ENCODE assay signal across 10 cellular contexts in genomic region chr2:239289545-239289944, GRCh38.
DNase-seq lines count a peak whose midpoint lies in the region; ATAC-seq lines count a peak whose summit lies in the region.
"Had no signal": no experiment of that assay in that cellular context is flagged by ENCODE, and none has a peak within 500 bp of the region (broad histone marks: within the 10 kb centered on the region; RNA-seq: fewer than 3 reads in every experiment).

No MANE protein-coding gene starts in this region.

- H3K27me3 Mint-ChIP-seq in activated T-helper 17 cell treated with anti-CD3 and anti-CD28 coated beads, Interleukin-2, amount 50 U/mL, for 72 hours: peaks cover 4% of the 10 kb centered on the region

- H3K27me3 ChIP-seq in muscle layer of colon (ENCODE audit: control insufficient read depth in 1 of 2, insufficient read depth in 2 of 2, low read length in 2 of 2): no peaks in the 10 kb centered on the region

- H3K4me1 Mint-ChIP-seq in activated T-helper 17 cell treated with anti-CD3 and anti-CD28 coated beads, Interleukin-2, amount 50 U/mL, for 72 hours: peaks cover 63% of the 10 kb centered on the region

- no peaks in the 10 kb centered on the region for H3K9me3 Mint-ChIP-seq in activated T-helper 17 cell treated with anti-CD3 and anti-CD28 coated beads, Interleukin-2, amount 50 U/mL, for 72 hours

- H3K9ac ChIP-seq in muscle layer of colon (ENCODE audit: low read length): peak overlapping the region; percentile 35

- no peaks in the 10 kb centered on the region for H3K36me3 Mint-ChIP-seq in activated T-helper 17 cell treated with anti-CD3 and anti-CD28 coated beads, Interleukin-2, amount 50 U/mL, for 72 hours (ENCODE audit: low read depth)

- no peaks in the 10 kb centered on the region for H3K36me3 ChIP-seq in muscle layer of colon (ENCODE audit: insufficient read depth, low read length)

- no peaks in the 10 kb centered on the region for H3K9me3 ChIP-seq in muscle layer of colon (ENCODE audit: low read length)

- peak in 5 of 6 experiments; percentile 21 to 66 (median 35) for DNase-seq in stimulated activated naive CD4-positive, alpha-beta T cell (lab: John Stamatoyannopoulos, UW)
- no peak for DNase-seq in stimulated activated naive CD4-positive, alpha-beta T cell treated with Interleukin-2 at 50 U/mL for 16 hours (lab: John Stamatoyannopoulos, UW)
- DNase-seq in HK-2 (ENCODE audit: unreplicated experiment) (no peak), NCI-H1436 treated with DMSO at 0.1 percent for 48 hours (lab: John Stamatoyannopoulos, UW) (no peak)

- no peak overlapping the region for H3K4me3 ChIP-seq in muscle layer of colon (ENCODE audit: low read depth in 1 of 2, low read length in 2 of 2)

- peak overlapping the region; percentile 61 for H3K27ac ChIP-seq in muscle layer of colon (ENCODE audit: low read depth, low read length)
- H3K27ac ChIP-seq: C4-2B, epithelial cell of prostate had no signal

- H3K4me3 Mint-ChIP-seq in activated T-helper 17 cell treated with anti-CD3 and anti-CD28 coated beads, Interleukin-2, amount 50 U/mL, for 72 hours: peak overlapping the region; percentile 69

- peaks cover 94% of the 10 kb centered on the region for H3K4me1 ChIP-seq in muscle layer of colon (ENCODE audit: insufficient read depth, low read length)

- H3K27ac Mint-ChIP-seq in activated T-helper 17 cell treated with anti-CD3 and anti-CD28 coated beads, Interleukin-2, amount 50 U/mL, for 72 hours: peak overlapping the region; percentile 88

- peak; percentile 55 for ATAC-seq in activated T-helper 17 cell treated with anti-CD3 and anti-CD28 coated beads, Interleukin-2, amount 50 U/mL, for 72 hours (replicated peaks)
- ATAC-seq in GM18861 (IDR thresholded peaks at IDR 0.05; ENCODE audit: unreplicated experiment) (no peak), HG03460 (IDR thresholded peaks at IDR 0.05; ENCODE audit: unreplicated experiment) (no peak)

Comparison
In these comparisons a context has a peak if more than half of its experiments do, and no peak if none do; other contexts are left out.
1. DNase-seq: peak in stimulated activated naive CD4-positive, alpha-beta T cell (5 of 6); none in stimulated activated naive CD4-positive, alpha-beta T cell treated with Interleukin-2 at 50 U/mL for 16 hours (single experiment), HK-2 (single experiment) and NCI-H1436 treated with DMSO at 0.1 percent for 48 hours (single experiment).